Comparison of ENCODE assay signal across 1 cellular context in genomic region chr2:42044939-42045338, GRCh38.
A peak's percentile ranks its signal among the peaks of the same experiment; 100 is the strongest.
TF ChIP-seq lines count a peak whose summit lies in the region.

No MANE protein-coding gene starts in this region.

TF ChIP-seq in SK-N-SH, 30 proteins besides CTCF, POLR2A, EP300 and RAD21 (continued from another document):
- TF ChIP-seq REST (IDR thresholded peaks at IDR 0.05; ENCODE audit: low read depth, low read length) (no peak), SMC3 (IDR thresholded peaks at IDR 0.05; ENCODE audit: low read depth, low read length) (peak; percentile 18; the same call in 1 of the 2 replicates), TAF1 (IDR thresholded peaks at IDR 0.05; ENCODE audit: borderline replicate concordance, low read depth, low read length) (no peak), USF2 (IDR thresholded peaks at IDR 0.05; ENCODE audit: borderline replicate concordance, low read depth, low read length) (no peak), TCF12 (IDR thresholded peaks at IDR 0.05) (no peak), JUND (IDR thresholded peaks at IDR 0.05) (no peak), NFIC (IDR thresholded peaks at IDR 0.05; ENCODE audit: borderline replicate concordance) (no peak), ZBTB33 (IDR thresholded peaks at IDR 0.05; ENCODE audit: borderline replicate concordance, low read depth) (no peak), RCOR1 (IDR thresholded peaks at IDR 0.05; ENCODE audit: low read length) (peak; percentile 74; the same call in 1 of the 2 replicates), USF1 (IDR thresholded peaks at IDR 0.05; ENCODE audit: borderline replicate concordance, low read depth) (no peak), POLR2AphosphoS5 (IDR thresholded peaks at IDR 0.05; ENCODE audit: low read depth, low read length) (no peak), NRF1 (IDR thresholded peaks at IDR 0.05; ENCODE audit: low read depth, low read length) (no peak), IRF3 (IDR thresholded peaks at IDR 0.05; ENCODE audit: low read depth, low read length) (no peak), PBX3 (IDR thresholded peaks at IDR 0.05) (no peak), MXI1 (IDR thresholded peaks at IDR 0.05; ENCODE audit: low read depth, low read length) (no peak; the same call in 1 of the 2 replicates), RFX5 (IDR thresholded peaks at IDR 0.05; ENCODE audit: low read length) (no peak), GABPA (IDR thresholded peaks at IDR 0.05; ENCODE audit: low read depth) (no peak), FOXM1 (IDR thresholded peaks at IDR 0.05; ENCODE audit: low read depth) (no peak), EZH2phosphoT487 (IDR thresholded peaks at IDR 0.05; ENCODE audit: borderline replicate concordance, low read depth) (no peak), CHD2 (IDR thresholded peaks at IDR 0.05; ENCODE audit: low read length, partially characterized antibody) (peak; percentile 80), FOXJ3 (CRISPR knock-in tag; IDR thresholded peaks at IDR 0.05) (0 out of 2 replicates have a peak, but pooled peaks have one; percentile 42), MEF2A (IDR thresholded peaks at IDR 0.05; ENCODE audit: borderline replicate concordance, low read depth) (no peak), RXRA (IDR thresholded peaks at IDR 0.05; ENCODE audit: borderline replicate concordance, low read depth) (no peak)
